In the genomic region with DNA sequence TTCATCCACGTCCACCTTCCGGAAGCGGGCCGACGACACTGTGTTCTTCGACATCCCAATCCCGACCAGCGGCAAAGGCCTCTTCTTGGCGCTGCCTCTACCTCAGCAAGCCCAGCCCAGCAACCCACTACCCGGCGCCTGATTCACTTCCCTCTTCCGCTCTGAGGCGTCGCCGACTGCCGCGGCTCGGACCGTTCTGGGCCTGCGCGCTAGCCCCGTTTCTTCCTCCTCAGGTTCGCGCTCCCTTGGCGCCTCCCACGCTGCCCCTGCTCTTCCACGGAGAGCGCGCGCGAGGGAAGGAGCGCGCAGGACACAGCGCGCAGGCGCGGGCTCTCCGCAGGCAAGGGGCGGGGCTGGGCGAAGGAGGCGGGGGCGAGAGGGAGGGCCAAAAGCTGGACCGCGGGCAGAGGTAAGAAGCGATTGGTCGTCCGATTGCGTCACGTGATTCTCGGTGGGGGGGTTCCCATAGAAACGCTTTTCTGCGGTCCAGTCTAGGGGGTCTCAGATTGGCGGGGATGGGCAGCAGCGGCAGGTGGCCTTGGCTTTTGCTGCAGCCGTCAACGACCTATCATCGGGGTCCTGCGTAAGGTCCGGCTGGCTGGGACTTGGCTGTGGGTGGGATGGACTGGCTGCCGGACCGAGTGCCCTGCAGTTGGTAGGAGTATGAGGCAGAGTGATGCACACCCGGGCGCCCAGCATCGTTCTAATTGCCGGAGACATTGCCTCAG, we compare ENCODE assay signal across 8 cellular contexts. TPM values are rescaled to one million over a fixed set of nuclear protein-coding genes. Genes with fewer than 3 reads are reported as not detected.
A peak's percentile ranks its signal among the peaks of the same experiment; 100 is the strongest.
DNase-seq lines count a peak whose midpoint lies in the region; ATAC-seq and TF ChIP-seq lines count a peak whose summit lies in the region.

TSS of gene ARPC5 (minus strand) at position 178 of the 728 bp plus-strand sequence. CDS start at position 54, 124 bp downstream.

- peaks cover 4% of the 10 kb centered on the region for H3K4me1 ChIP-seq in ovary (ENCODE audit: insufficient read depth)
- peaks cover 25 to 32% of the 10 kb centered on the region in 2 donors for H3K4me1 ChIP-seq in thyroid gland

- ATAC-seq in HG02642 (IDR thresholded peaks at IDR 0.05; ENCODE audit: poor library complexity, unreplicated experiment): peak; percentile 88
- ATAC-seq in activated naive CD8-positive, alpha-beta T cell treated with anti-CD3 and anti-CD28 coated beads, Interleukin-2, amount 10 ng/mL, durations not matched to agents 7 days and 5 days (ENCODE audit: low read depth): peak; percentile 96

- TF ChIP-seq CTCF in GM10248 (IDR thresholded peaks at IDR 0.05; ENCODE audit: control extremely low read depth, extremely low read depth, low read depth, missing control alignments): no peak
- TF ChIP-seq CTCF in SU-DHL-6 (IDR thresholded peaks at IDR 0.05; ENCODE audit: insufficient read depth, low read length, poor library complexity, severe bottlenecking): no peak
- TF ChIP-seq CTCF in ovary (IDR thresholded peaks at IDR 0.05): no peak
- TF ChIP-seq CTCF in thyroid gland (IDR thresholded peaks at IDR 0.05): no peak

- H3K36me3 ChIP-seq in SU-DHL-6 (ENCODE audit: low read length) (peaks cover 18% of the 10 kb centered on the region; the same call in 1 of the 2 replicates), ovary (no peaks in the 10 kb centered on the region), thyroid gland (no peaks in the 10 kb centered on the region)

- peak within 1 kb of the TSS; percentile 95 for H2AFZ ChIP-seq in SU-DHL-6 (ENCODE audit: low read depth, low read length, severe bottlenecking)

- H3K9me2 ChIP-seq in SU-DHL-6 (replicated peaks; ENCODE audit: insufficient read depth, low read length): no peaks in the 10 kb centered on the region

- peak within 1 kb of the TSS; percentile 100 for H3K4me3 Mint-ChIP-seq in activated naive CD8-positive, alpha-beta T cell treated with anti-CD3 and anti-CD28 coated beads, Interleukin-2, amount 10 ng/mL, durations not matched to agents 7 days and 5 days

- H3K27me3 Mint-ChIP-seq in activated naive CD8-positive, alpha-beta T cell treated with anti-CD3 and anti-CD28 coated beads, Interleukin-2, amount 10 ng/mL, durations not matched to agents 7 days and 5 days: peaks cover 22% of the 10 kb centered on the region

- intact Hi-C loops in head of caudate nucleus (cut with DNase I) (loop anchor here (10.0 kb wide), 1 partner anchor 169 kb away; the partner anchor contains the start of gene RGL1), ovary (cut with DNase I) (loop anchor here in 1 of 4 donors (5.0 kb wide), 1 partner anchor 613 kb away; the partner anchor contains the start of gene LAMC1), thyroid gland (cut with DNase I) (loop anchor here (5.0 kb wide), 1 partner anchor 163 kb away; the partner anchor contains the start of gene SMG7)

- H4K20me1 ChIP-seq in SU-DHL-6 (ENCODE audit: low read depth, low read length): peaks cover 19% of the 10 kb centered on the region

- peak; percentile 72 for TF ChIP-seq POLR2A in ovary (IDR thresholded peaks at IDR 0.05)
- peak; percentile 61 to 98 for TF ChIP-seq POLR2A in thyroid gland (IDR thresholded peaks at IDR 0.05)

- H3K27ac ChIP-seq in SU-DHL-6 (ENCODE audit: low read depth, low read length): peak within 1 kb of the TSS; percentile 79
- peak within 1 kb of the TSS; percentile 70 to 72 for H3K27ac ChIP-seq in ovary
- H3K27ac ChIP-seq in thyroid gland: peak within 1 kb of the TSS; percentile 95 to 96 (median 96)

- peaks cover 22% of the 10 kb centered on the region for H3F3A ChIP-seq in SU-DHL-6 (ENCODE audit: insufficient read depth)

- H3K27me3 ChIP-seq in SU-DHL-6 (ENCODE audit: low read length): no peaks in the 10 kb centered on the region
- H3K27me3 ChIP-seq in ovary: no peaks in the 10 kb centered on the region
- H3K27me3 ChIP-seq in thyroid gland: no peaks in the 10 kb centered on the region

- WGBS in ovary, 3 donors: 0 to 1% (median 0%) methylated on average over 53 to 65 of the region's 65 CpGs
- 0% methylated on average over 19 to 28 of the region's 65 CpGs for WGBS in thyroid gland, 2 donors

- H3K9ac ChIP-seq in SU-DHL-6 (ENCODE audit: low read length): peak within 1 kb of the TSS; percentile 91

- CTCF ChIA-PET in GM10248 (lab: Yijun Ruan, JAX): interaction anchor here (1.0 to 7.0 kb wide), 3 partner anchors 20 to 279 kb away, joined by 4 to 47 read pairs (median 17); no protein-coding TSS in a partner anchor

- H3K9me3 ChIP-seq in SU-DHL-6 (ENCODE audit: insufficient read depth, low read length): no peaks in the 10 kb centered on the region
- no peaks in the 10 kb centered on the region for H3K9me3 ChIP-seq in ovary
- no peaks in the 10 kb centered on the region for H3K9me3 ChIP-seq in thyroid gland

- H3K4me2 ChIP-seq in SU-DHL-6 (ENCODE audit: low read depth, low read length, poor library complexity, severe bottlenecking): peak within 1 kb of the TSS; percentile 83

- peak within 1 kb of the TSS; percentile 99 for H3K4me3 ChIP-seq in SU-DHL-6 (ENCODE audit: insufficient read depth, low read length, poor library complexity, severe bottlenecking)
- peak within 1 kb of the TSS; percentile 93 for H3K4me3 ChIP-seq in ovary
- H3K4me3 ChIP-seq in thyroid gland (replicated peaks in 1 of 3): peak within 1 kb of the TSS; percentile 79 to 83 (median 82)

- H3K79me2 ChIP-seq in SU-DHL-6 (ENCODE audit: insufficient read depth, low read length): peaks cover 40% of the 10 kb centered on the region

- peaks cover 15% of the 10 kb centered on the region for H3K36me3 Mint-ChIP-seq in activated naive CD8-positive, alpha-beta T cell treated with anti-CD3 and anti-CD28 coated beads, Interleukin-2, amount 10 ng/mL, durations not matched to agents 7 days and 5 days

- POLR2A ChIA-PET in GM10248 (lab: Yijun Ruan, JAX): interaction anchor here (0.5 kb wide), 1 partner anchor 77 kb away, joined by 3 read pairs; no protein-coding TSS in a partner anchor
- POLR2A ChIA-PET in activated naive CD8-positive, alpha-beta T cell treated with anti-CD3 and anti-CD28 coated beads, Interleukin-2, amount 10 ng/mL, durations not matched to agents 7 days and 5 days (lab: Charles Lee): interaction anchor here (1.0 to 4.4 kb wide), 4 partner anchors 163 to 796 kb away, joined by 3 to 21 read pairs (median 4); partner anchors contain the start of genes SMG7 and TSEN15

- H3K9me3 Mint-ChIP-seq in activated naive CD8-positive, alpha-beta T cell treated with anti-CD3 and anti-CD28 coated beads, Interleukin-2, amount 10 ng/mL, durations not matched to agents 7 days and 5 days: no peaks in the 10 kb centered on the region

- TF ChIP-seq EP300 in ovary (IDR thresholded peaks at IDR 0.05): no peak

- peaks cover 23% of the 10 kb centered on the region for H3K4me1 Mint-ChIP-seq in activated naive CD8-positive, alpha-beta T cell treated with anti-CD3 and anti-CD28 coated beads, Interleukin-2, amount 10 ng/mL, durations not matched to agents 7 days and 5 days

- peak within 1 kb of the TSS; percentile 100 for H3K27ac Mint-ChIP-seq in activated naive CD8-positive, alpha-beta T cell treated with anti-CD3 and anti-CD28 coated beads, Interleukin-2, amount 10 ng/mL, durations not matched to agents 7 days and 5 days

- DNase-seq in GM10248 (ENCODE audit: extremely low spot score) (peak; percentile 96), NCI-H128 (lab: John Stamatoyannopoulos, UW; ENCODE audit: unreplicated experiment) (peak; percentile 96), head of caudate nucleus (peak; percentile 93 to 99 (median 98)), ovary (peak; percentile 96 to 99 (median 97)), thyroid gland (peak; percentile 96)
- DNase-seq in activated naive CD8-positive, alpha-beta T cell treated with anti-CD3 and anti-CD28 coated beads, Interleukin-2, amount 10 ng/mL, durations not matched to agents 7 days and 5 days: peak; percentile 98

RNA-seq across cellular contexts. Expression of gene ARPC5, which starts in this region (rescaled TPM):
- 100 to 1,000 TPM; 186 to 207 TPM for total RNA-seq in activated naive CD8-positive, alpha-beta T cell treated with anti-CD3 and anti-CD28 coated beads, Interleukin-2, amount 10 ng/mL, durations not matched to agents 7 days and 5 days
- 10 to 100 TPM; 41.8 to 84.6 (median 61.4) TPM for total RNA-seq in ovary
- 100 to 1,000 TPM in 1 of 2 donors, 10 to 100 TPM in 1; 64.1 to 104 TPM for polyA plus RNA-seq in ovary
- total RNA-seq in thyroid gland: 100 to 1,000 TPM in 2 of 4 donors, 10 to 100 TPM in 2; 70.5 to 158 (median 95.7) TPM

Comparison
In these comparisons a context has a peak if more than half of its experiments do, and no peak if none do; other contexts are left out.
1. Peak in every context shown above with its lines: DNase-seq, ATAC-seq, H3K4me3 ChIP-seq and H3K27ac ChIP-seq.